In genomic region chr16:52532384-52532783, GRCh38 we compare ENCODE assay signal across 28 cellular contexts. TPM values are rescaled to one million over a fixed set of nuclear protein-coding genes. Genes with fewer than 3 reads are reported as not detected.
A peak's percentile ranks its signal among the peaks of the same experiment; 100 is the strongest.
DNase-seq lines count a peak whose midpoint lies in the region; ATAC-seq, FAIRE-seq and TF ChIP-seq lines count a peak whose summit lies in the region.
"Had no signal": no experiment of that assay in that cellular context is flagged by ENCODE, and none has a peak within 500 bp of the region (broad histone marks: within the 10 kb centered on the region; RNA-seq: fewer than 3 reads in every experiment).

No MANE protein-coding gene starts in this region.

- H3K4me1 ChIP-seq in A549, result no peaks in the 10 kb centered on the region
- H3K4me1 ChIP-seq in K562 (replicated peaks in 1 of 2; ENCODE audit: control insufficient read depth in 2 of 2, insufficient read depth in 2 of 2, low read length in 2 of 2), result no peaks in the 10 kb centered on the region
- H3K4me1 ChIP-seq in small intestine (ENCODE audit: control insufficient read depth in 2 of 2, insufficient read depth in 1 of 2, low read depth in 1 of 2, low read length in 1 of 2), result no peaks in the 10 kb centered on the region
- H3K4me1 ChIP-seq: BE2C, BLaER1 had no signal

- BruUV-seq in K562 (replicated peaks; lab: Mats Ljungman, UMichigan), result no TSS peak

- DNase-seq in A549 (ENCODE audit: low read depth in 1 of 2, low spot score in 1 of 2) (no peak), K562 (ENCODE audit: extremely low read depth in 1 of 4, low spot score in 3 of 4) (no peak), small intestine (no peak), frontal cortex (ENCODE audit: low spot score in 2 of 2) (no peak)
- DNase-seq: ACHN; BE2C; C1 segment of cervical spinal cord; CD4-positive, alpha-beta memory T cell; CD4-positive, CD25-positive, alpha-beta regulatory T cell; CD8-positive, alpha-beta memory T cell; COR-L47; DMS 273 treated with DMSO at 0.1 percent for 48 hours; DMS153; DMS53; DMS79; DND-41; EL; GDM1 had no signal

- TF ChIP-seq RAD21 in A549 (conservative IDR thresholded peaks at IDR 0.05 in 1 of 2, IDR thresholded peaks at IDR 0.05 in 1 of 2), result no peak
- no peak for TF ChIP-seq RAD21 in K562 (CRISPR knock-in tag; conservative IDR thresholded peaks at IDR 0.05 in 1 of 2, IDR thresholded peaks at IDR 0.05 in 1 of 2)

- intact Hi-C loops in K562 (cut with micrococcal nuclease), result no loop called here

- FAIRE-seq in A549 (lab: Jason Lieb, UNC) (no peak), K562 (lab: Jason Lieb, UNC) (no peak), small intestine (lab: Jason Lieb, UNC) (no peak), frontal cortex (lab: Jason Lieb, UNC) (no peak)
- FAIRE-seq: GM12878, GM12892, GM18507 had no signal

- WGBS in A549 (ENCODE audit: missing lambda C conversion rate), result 51% methylated on average over 8 of the region's 8 CpGs
- WGBS in K562 (ENCODE audit: insufficient coverage, low coverage, missing lambda C conversion rate), result 0% methylated on average over 8 of the region's 8 CpGs
- WGBS in small intestine, 3 donors, result 83 to 91% (median 89%) methylated on average over 8 of the region's 8 CpGs

- ATAC-seq in A549, result no peak
- no peak for ATAC-seq in K562
- ATAC-seq: GM12878 had no signal

- H2AFZ ChIP-seq in K562 (ENCODE audit: low read depth, low read length), result no peak overlapping the region

- in situ Hi-C loops in K562 (cut with MboI), result no loop called here

- H3K79me2 ChIP-seq in K562 (ENCODE audit: control insufficient read depth, insufficient read depth, low read length), result no peaks in the 10 kb centered on the region

- H3K9me1 ChIP-seq in K562 (ENCODE audit: control insufficient read depth, insufficient read depth, low read length), result no peaks in the 10 kb centered on the region

- peak overlapping the region; percentile 40 for H3K27ac ChIP-seq in 22Rv1
- H3K27ac ChIP-seq in A549, result no peak overlapping the region
- no peak overlapping the region for H3K27ac ChIP-seq in K562 (ENCODE audit: extremely low read depth, low read depth, low read length)
- H3K27ac ChIP-seq in small intestine (ENCODE audit: low read depth in 1 of 2, low read length in 1 of 2), result no peak overlapping the region
- H3K27ac ChIP-seq: BLaER1 had no signal

- no peak overlapping the region for H3K9ac ChIP-seq in K562 (ENCODE audit: insufficient read depth in 1 of 2, low read depth in 2 of 2, low read length in 2 of 2)
- H3K9ac ChIP-seq: BLaER1 had no signal

- H3K9me3 ChIP-seq in A549 (no peaks in the 10 kb centered on the region), K562 (replicated peaks; ENCODE audit: control insufficient read depth, insufficient read depth, low read depth, low read length) (no peaks in the 10 kb centered on the region), small intestine (ENCODE audit: control insufficient read depth, low read depth) (no peaks in the 10 kb centered on the region)
- H3K9me3 ChIP-seq: BE2C, BLaER1 had no signal

- TF ChIP-seq CTCF in 22Rv1 (IDR thresholded peaks at IDR 0.05) (no peak), A549 (IDR thresholded peaks at IDR 0.05) (no peak), K562 (IDR thresholded peaks at IDR 0.05 in 2 of 3, conservative IDR thresholded peaks at IDR 0.05 in 1 of 3; ENCODE audit: insufficient read depth in 2 of 3, low read depth in 1 of 3, low read length in 3 of 3) (no peak)

- POLR2A ChIA-PET in A549 (lab: Yijun Ruan, JAX) (no interaction called here), K562 (lab: Yijun Ruan, JAX) (no interaction called here)

- TF ChIP-seq EP300 in A549 (IDR thresholded peaks at IDR 0.05) (no peak), K562 (IDR thresholded peaks at IDR 0.05; ENCODE audit: low read length) (no peak)

- TF ChIP-seq POLR2A in A549 (IDR thresholded peaks at IDR 0.05; ENCODE audit: low read length) (no peak), K562 (conservative IDR thresholded peaks at IDR 0.05) (no peak)

- H3K4me2 ChIP-seq in A549 (no peak overlapping the region), K562 (ENCODE audit: insufficient read depth, low read length) (no peak overlapping the region)
- H3K4me2 ChIP-seq: BLaER1 had no signal

- no peaks in the 10 kb centered on the region for H3K36me3 ChIP-seq in K562 (ENCODE audit: control insufficient read depth, insufficient read depth, low read length)
- H3K36me3 ChIP-seq in small intestine (ENCODE audit: control insufficient read depth in 2 of 2, insufficient read depth in 2 of 2, low read length in 2 of 2), result no peaks in the 10 kb centered on the region
- H3K36me3 ChIP-seq: BE2C had no signal

- CTCF ChIA-PET in A549 (lab: Yijun Ruan, JAX), result no interaction called here
- CTCF ChIA-PET in K562 (lab: Yijun Ruan, JAX; ENCODE audit: low intra/inter-chr PET ratio), result no interaction called here

- H3K27me3 ChIP-seq in K562 (ENCODE audit: control insufficient read depth in 2 of 2, insufficient read depth in 2 of 2, low read length in 2 of 2), result no peaks in the 10 kb centered on the region
- H3K27me3 ChIP-seq in small intestine (ENCODE audit: control insufficient read depth in 2 of 2, insufficient read depth in 2 of 2, low read length in 2 of 2), result no peaks in the 10 kb centered on the region
- H3K27me3 ChIP-seq: BE2C, BLaER1 had no signal

- H3K4me3 ChIP-seq in A549, result no peak overlapping the region
- H3K4me3 ChIP-seq in K562, result no peak overlapping the region
- no peak overlapping the region for H3K4me3 ChIP-seq in small intestine (ENCODE audit: low read depth in 1 of 2, low read length in 2 of 2)
- H3K4me3 ChIP-seq: BLaER1, GM12878 had no signal

- no peaks in the 10 kb centered on the region for H4K20me1 ChIP-seq in K562 (replicated peaks; ENCODE audit: control insufficient read depth, insufficient read depth, low read length)
- H4K20me1 ChIP-seq: BLaER1 had no signal

TF ChIP-seq in A549, 52 proteins besides CTCF, POLR2A, EP300 and RAD21 (continues in another document):
- TF ChIP-seq MAFK (IDR thresholded peaks at IDR 0.05; ENCODE audit: partially characterized antibody), result peak; percentile 72

TF ChIP-seq in K562, 482 proteins besides CTCF, POLR2A, EP300 and RAD21 (continues in another document):
- TF ChIP-seq SIN3B (IDR thresholded peaks at IDR 0.05; ENCODE audit: low read depth) (no peak), SETDB1 (IDR thresholded peaks at IDR 0.05; ENCODE audit: low read length) (no peak), SOX6 (IDR thresholded peaks at IDR 0.05) (no peak), POLR2B (IDR thresholded peaks at IDR 0.05; ENCODE audit: low read depth, partially characterized antibody) (no peak), ZNF316 (IDR thresholded peaks at IDR 0.05) (0 out of 2 replicates have a peak, but pooled peaks have one; percentile 29), REST (CRISPR knock-in tag; IDR thresholded peaks at IDR 0.05; ENCODE audit: low read depth) (no peak), MAFG (tag; conservative IDR thresholded peaks at IDR 0.05) (0 out of 2 replicates have a peak, but pooled peaks have one; percentile 12), PHF21A (IDR thresholded peaks at IDR 0.05; ENCODE audit: borderline replicate concordance, low read depth) (no peak), ARNT (IDR thresholded peaks at IDR 0.05) (no peak)

RNA-seq across cellular contexts. Expression of gene TOX3, which starts 14.6 kb away (rescaled TPM):
- polyA plus RNA-seq in A549 (2011; rRNA removed), result 2.2 and 4.1 TPM in 2 replicates
- polyA plus RNA-seq in A549 (2012; cell fraction: cytosol; rRNA removed), result 0.62 and 0.73 TPM in 2 replicates
- polyA plus RNA-seq in A549 (2012; cell fraction: nucleus; rRNA removed), result 0.24 and 1.4 TPM in 2 replicates
- 0.05 to 0.10 TPM in 2 of 3 replicates, not detected in the other for polyA plus RNA-seq in A549 (2017; fragmentation: RNase III; extraction: RNeasy Plus Mini Kit Qiagen cat#74134 plus additional on column Dnase treatment)
- polyA minus RNA-seq in A549 (2011; rRNA and poly(A)+ RNA removed), result 5.5 and 6.6 TPM in 2 replicates
- total RNA-seq in K562 (2011; cell fraction: chromatin; rRNA removed; ENCODE audit: low replicate concordance), result not detected in 2 replicates
- total RNA-seq in K562 (2011; cell fraction: nucleolus; rRNA removed), result not detected in 2 replicates
- not detected in 2 replicates for total RNA-seq in K562 (2011; cell fraction: nucleoplasm; rRNA removed)
- not detected in 2 replicates for total RNA-seq in K562 (2014; rRNA removed)
- total RNA-seq in K562 (2014; rRNA removed; fragmentation: Illumina TruSeq; extraction: Trizol), result not detected in 2 replicates
- not detected in 2 replicates for total RNA-seq in K562 (2015; rRNA removed; fragmentation: Illumina TruSeq; extraction: Trizol)
- 0.18 TPM in 1 of 2 replicates, not detected in the other for total RNA-seq in K562 (2021)
- polyA plus RNA-seq in K562 (2011; rRNA removed), result not detected in 2 replicates
- not detected in 2 replicates for polyA plus RNA-seq in K562 (2011; cell fraction: cytosol; rRNA removed)
- not detected in 2 replicates for polyA plus RNA-seq in K562 (2011; cell fraction: nucleus; rRNA removed)
- not detected in 2 replicates for polyA plus RNA-seq in K562 (2012)
- not detected in 2 replicates for polyA plus RNA-seq in K562 (2014; fragmentation: Illumina TruSeq; extraction: Trizol)
- not detected for polyA plus RNA-seq in K562 (2014; fragmentation: Nextera tagmentation; extraction: Ambion mirVana)
- not detected in 2 replicates for polyA plus RNA-seq in K562 (2014; rRNA removed)
- polyA minus RNA-seq in K562 (2011; rRNA and poly(A)+ RNA removed), result not detected in 2 replicates
- polyA minus RNA-seq in K562 (2011; cell fraction: cytosol; rRNA and poly(A)+ RNA removed), result not detected in 2 replicates
- not detected in 2 replicates for polyA minus RNA-seq in K562 (2011; cell fraction: nucleus; rRNA and poly(A)+ RNA removed)
- 10 to 100 TPM in 1 of 3 donors, 1 to 10 TPM in 2; 8.9 to 10.5 (median 9.0) TPM for polyA plus RNA-seq in small intestine
- 18.8 TPM for total RNA-seq in frontal cortex
- total RNA-seq: A172; CD4-positive, alpha-beta memory T cell; CD4-positive, CD25-positive, alpha-beta regulatory T cell; CD8-positive, alpha-beta memory T cell; Daoy; G401; GM12878 had no signal
- polyA plus RNA-seq: AG04450; CD14-positive monocyte; CD4-positive, CD25-positive, alpha-beta regulatory T cell; CD8-positive, alpha-beta memory T cell; GM12878 had no signal
